Comparison of ENCODE assay signal across 30 cellular contexts in genomic region chr20:47210470-47210869, GRCh38.
"Had no signal": no experiment of that assay in that cellular context is flagged by ENCODE, and none has a peak within 500 bp of the region (broad histone marks: within the 10 kb centered on the region; RNA-seq: fewer than 3 reads in every experiment).

No MANE protein-coding gene starts in this region.

- H3K4me1 Mint-ChIP-seq: stimulated activated naive CD8-positive, alpha-beta T cell treated with anti-CD3 and anti-CD28 coated beads, Interleukin-15, amount 100 ng/mL, for 72 hours had no signal

- H3K27me3 ChIP-seq: neutrophil, pancreas, right lobe of liver, sigmoid colon, suprapubic skin, testis, tibial artery, transverse colon, upper lobe of right lung, uterus had no signal

- H3K27me3 Mint-ChIP-seq: naive thymus-derived CD8-positive, alpha-beta T cell; natural killer cell treated with Interleukin-12 subunit alpha and Interleukin-12 subunit beta and Interleukin-15 and Interleukin-18, amount 100 ng/mL, for 72 hours; progenitor cell of endocrine pancreas; stimulated activated memory B cell treated with anti-CD40 and anti-IgM and Interleukin-4, amounts not matched to agents 10 μg/mL and 1 μg/mL and 100 μg/mL, for 72 hours; stimulated activated naive CD8-positive, alpha-beta T cell treated with anti-CD3 and anti-CD28 coated beads, Interleukin-15, amount 100 ng/mL, for 72 hours; type B pancreatic cell had no signal

- FAIRE-seq: pancreas, small intestine had no signal

- H3K9me3 ChIP-seq: neutrophil, pancreas, psoas muscle, right lobe of liver, sigmoid colon, suprapubic skin, testis, tibial artery, transverse colon, upper lobe of right lung, uterus had no signal

- H3K4me3 ChIP-seq: pancreas, psoas muscle, right lobe of liver, sigmoid colon, suprapubic skin, testis, tibial artery, transverse colon, upper lobe of right lung, uterus had no signal

- H3K4me3 Mint-ChIP-seq: naive thymus-derived CD8-positive, alpha-beta T cell; natural killer cell treated with Interleukin-12 subunit alpha and Interleukin-12 subunit beta and Interleukin-15 and Interleukin-18, amount 100 ng/mL, for 72 hours; nephron progenitor cell; neural crest cell; stimulated activated memory B cell treated with anti-CD40 and anti-IgM and Interleukin-4, amounts not matched to agents 10 μg/mL and 1 μg/mL and 100 μg/mL, for 72 hours; stimulated activated naive CD8-positive, alpha-beta T cell treated with anti-CD3 and anti-CD28 coated beads, Interleukin-15, amount 100 ng/mL, for 72 hours; type B pancreatic cell had no signal

- ATAC-seq: naive thymus-derived CD8-positive, alpha-beta T cell; natural killer cell treated with Interleukin-12 subunit alpha and Interleukin-12 subunit beta and Interleukin-15 and Interleukin-18, amount 100 ng/mL, for 72 hours; pancreas; psoas muscle; right cardiac atrium; right lobe of liver; stimulated activated memory B cell treated with anti-CD40 and anti-IgM and Interleukin-4, amounts not matched to agents 10 μg/mL and 1 μg/mL and 100 μg/mL, for 72 hours; stimulated activated naive CD8-positive, alpha-beta T cell treated with anti-CD3 and anti-CD28 coated beads, Interleukin-15, amount 100 ng/mL, for 72 hours; stimulated activated naive CD8-positive, alpha-beta T cell treated with anti-CD3 and anti-CD28 coated beads, Interleukin-15, Interleukin-2, amounts not matched to agents 100 U/mL and 50 U/mL, for 24 hours; upper lobe of right lung had no signal

- H3K9me3 Mint-ChIP-seq: naive thymus-derived CD8-positive, alpha-beta T cell; natural killer cell treated with Interleukin-12 subunit alpha and Interleukin-12 subunit beta and Interleukin-15 and Interleukin-18, amount 100 ng/mL, for 72 hours; nephron progenitor cell; neural crest cell; stimulated activated memory B cell treated with anti-CD40 and anti-IgM and Interleukin-4, amounts not matched to agents 10 μg/mL and 1 μg/mL and 100 μg/mL, for 72 hours; stimulated activated naive CD8-positive, alpha-beta T cell treated with anti-CD3 and anti-CD28 coated beads, Interleukin-15, amount 100 ng/mL, for 72 hours; type B pancreatic cell had no signal

- H3K36me3 ChIP-seq: uterus had no signal

- H3K4me1 ChIP-seq: psoas muscle, sigmoid colon, suprapubic skin, tibial artery, transverse colon, upper lobe of right lung, uterus had no signal

- DNase-seq: naive thymus-derived CD8-positive, alpha-beta T cell; nephron progenitor cell; nucleus accumbens; pancreas; right lobe of liver; sigmoid colon; small intestine; stimulated activated CD4-positive, alpha-beta T cell treated with anti-CD3 and anti-CD28 coated beads, Interleukin-12 subunit alpha, Interleukin-12 subunit beta, amount 100 ng/mL, for 4 hours; stimulated activated CD4-positive, alpha-beta T cell treated with anti-CD3 and anti-CD28 coated beads, Interleukin-1b, Interleukin-23, amount 100 ng/mL, for 48 hours; stimulated activated CD4-positive, alpha-beta T cell treated with anti-CD3 and anti-CD28 coated beads, Interleukin-4, amount 100 ng/mL, for 1 hour; stimulated activated CD4-positive, alpha-beta T cell treated with anti-CD3 and anti-CD28 coated beads, Interleukin-4, amount 100 ng/mL, for 4 hours; stimulated activated CD8-positive, alpha-beta memory T cell treated with anti-CD3 and anti-CD28 coated beads, Interleukin-4, amount 100 ng/mL, for 48 hours; stimulated activated naive CD4-positive, alpha-beta T cell; stimulated activated naive CD8-positive, alpha-beta T cell treated with anti-CD3 and anti-CD28 coated beads, Interleukin-15, amount 100 ng/mL, for 72 hours; stimulated activated naive CD8-positive, alpha-beta T cell treated with anti-CD3 and anti-CD28 coated beads, Interleukin-15, Interleukin-2, amounts not matched to agents 100 U/mL and 50 U/mL, for 24 hours; substantia nigra; testis; tibial artery; transverse colon; upper lobe of right lung; uterus had no signal

- H3K27ac Mint-ChIP-seq: naive thymus-derived CD8-positive, alpha-beta T cell; natural killer cell treated with Interleukin-12 subunit alpha and Interleukin-12 subunit beta and Interleukin-15 and Interleukin-18, amount 100 ng/mL, for 72 hours; stimulated activated memory B cell treated with anti-CD40 and anti-IgM and Interleukin-4, amounts not matched to agents 10 μg/mL and 1 μg/mL and 100 μg/mL, for 72 hours; stimulated activated naive CD8-positive, alpha-beta T cell treated with anti-CD3 and anti-CD28 coated beads, Interleukin-15, amount 100 ng/mL, for 72 hours; type B pancreatic cell had no signal

- H3K27ac ChIP-seq: neutrophil, pancreas, psoas muscle, right lobe of liver, sigmoid colon, suprapubic skin, testis, tibial artery, transverse colon, upper lobe of right lung, uterus had no signal
